Comparison of ENCODE assay signal across 23 cellular contexts in genomic region chr13:71797487-71797886, GRCh38.
DNase-seq lines count a peak whose midpoint lies in the region; ATAC-seq and TF ChIP-seq lines count a peak whose summit lies in the region.
"Had no signal": no experiment of that assay in that cellular context is flagged by ENCODE, and none has a peak within 500 bp of the region (broad histone marks: within the 10 kb centered on the region; RNA-seq: fewer than 3 reads in every experiment).

No MANE protein-coding gene starts in this region.

- intact Hi-C loops in activated CD4-positive, alpha-beta T cell treated with anti-CD3 and anti-CD28 coated beads, Interleukin-2, amount 10 ng/mL, durations not matched to agents 24 days and 14 days (cut with micrococcal nuclease), result no loop called here

- H3K9me3 Mint-ChIP-seq in activated CD4-positive, alpha-beta T cell treated with anti-CD3 and anti-CD28 coated beads, Interleukin-2, amount 10 ng/mL, durations not matched to agents 24 days and 14 days, result no peaks in the 10 kb centered on the region
- H3K9me3 Mint-ChIP-seq: activated CD8-positive, alpha-beta T cell treated with anti-CD3 and anti-CD28 coated beads for 36 hours; activated naive CD4-positive, alpha-beta T cell treated with anti-CD3 and anti-CD28 coated beads for 36 hours; naive thymus-derived CD8-positive, alpha-beta T cell had no signal

- no peaks in the 10 kb centered on the region for H3K4me1 Mint-ChIP-seq in activated CD4-positive, alpha-beta T cell treated with anti-CD3 and anti-CD28 coated beads, Interleukin-2, amount 10 ng/mL, durations not matched to agents 24 days and 14 days
- H3K4me1 Mint-ChIP-seq: naive thymus-derived CD8-positive, alpha-beta T cell had no signal

- no peaks in the 10 kb centered on the region for H3K36me3 Mint-ChIP-seq in activated CD4-positive, alpha-beta T cell treated with anti-CD3 and anti-CD28 coated beads, Interleukin-2, amount 10 ng/mL, durations not matched to agents 24 days and 14 days (ENCODE audit: low read depth)
- H3K36me3 Mint-ChIP-seq: naive thymus-derived CD8-positive, alpha-beta T cell had no signal

- H3K27ac Mint-ChIP-seq in activated CD4-positive, alpha-beta T cell treated with anti-CD3 and anti-CD28 coated beads, Interleukin-2, amount 10 ng/mL, durations not matched to agents 24 days and 14 days, result no peak overlapping the region
- H3K27ac Mint-ChIP-seq: activated CD8-positive, alpha-beta T cell treated with anti-CD3 and anti-CD28 coated beads for 36 hours; activated naive CD4-positive, alpha-beta T cell treated with anti-CD3 and anti-CD28 coated beads for 36 hours; naive thymus-derived CD8-positive, alpha-beta T cell had no signal

- peak overlapping the region; percentile 27 for H3K27ac ChIP-seq in caudate nucleus (ENCODE audit: low read depth, low read length)
- H3K27ac ChIP-seq: A549, parathyroid adenoma, sigmoid colon, uterus had no signal

- DNase-seq in SIG-M5 treated with dmso at 0.1 percent for 504 hours (lab: John Stamatoyannopoulos, UW; ENCODE audit: unreplicated experiment) (peak; percentile 23), SIG-M5 (lab: John Stamatoyannopoulos, UW) (no peak), NCI-H446 (lab: John Stamatoyannopoulos, UW) (peak; percentile 34 to 75), caudate nucleus (lab: John Stamatoyannopoulos, UW) (peak in 4 of 61 donors; percentile 1 to 37 (median 12)), AG08395 (ENCODE audit: low spot score) (no peak)
- no peak for DNase-seq in activated CD4-positive, alpha-beta T cell treated with anti-CD3 and anti-CD28 coated beads, Interleukin-2, amount 10 ng/mL, durations not matched to agents 24 days and 14 days
- DNase-seq: activated CD4-positive, CD25-positive, alpha-beta regulatory T cell; activated CD8-positive, alpha-beta T cell treated with anti-CD3 and anti-CD28 coated beads for 36 hours; activated naive CD4-positive, alpha-beta T cell treated with anti-CD3 and anti-CD28 coated beads for 36 hours; aorta; C1 segment of cervical spinal cord; naive thymus-derived CD8-positive, alpha-beta T cell; NCI-H2081; sigmoid colon; substantia nigra; T-helper 9 cell; uterus had no signal

- no peaks in the 10 kb centered on the region for H3K27me3 Mint-ChIP-seq in activated CD4-positive, alpha-beta T cell treated with anti-CD3 and anti-CD28 coated beads, Interleukin-2, amount 10 ng/mL, durations not matched to agents 24 days and 14 days
- H3K27me3 Mint-ChIP-seq: activated CD8-positive, alpha-beta T cell treated with anti-CD3 and anti-CD28 coated beads for 36 hours; naive thymus-derived CD8-positive, alpha-beta T cell had no signal

- H3K4me3 Mint-ChIP-seq in activated CD4-positive, alpha-beta T cell treated with anti-CD3 and anti-CD28 coated beads, Interleukin-2, amount 10 ng/mL, durations not matched to agents 24 days and 14 days, result no peak overlapping the region
- H3K4me3 Mint-ChIP-seq: activated CD8-positive, alpha-beta T cell treated with anti-CD3 and anti-CD28 coated beads for 36 hours; activated naive CD4-positive, alpha-beta T cell treated with anti-CD3 and anti-CD28 coated beads for 36 hours; naive thymus-derived CD8-positive, alpha-beta T cell had no signal

- ATAC-seq in HG02840 (IDR thresholded peaks at IDR 0.05; ENCODE audit: low FRiP score, unreplicated experiment) (no peak), GM18505 (IDR thresholded peaks at IDR 0.05; ENCODE audit: unreplicated experiment) (no peak)
- ATAC-seq: A549; activated CD8-positive, alpha-beta T cell treated with anti-CD3 and anti-CD28 coated beads for 36 hours; left lobe of liver; naive thymus-derived CD8-positive, alpha-beta T cell; SK-N-SH treated with all-trans-retinoic acid at 6 μM for 48 hours had no signal

- TF ChIP-seq POLR2A in GM18505 (IDR thresholded peaks at IDR 0.05; ENCODE audit: borderline replicate concordance, extremely low read depth, insufficient read depth, insufficient read length), result no peak

Comparison
In these comparisons a context has a peak if more than half of its experiments do, and no peak if none do; other contexts are left out.
1. DNase-seq: peak in SIG-M5 treated with dmso at 0.1 percent for 504 hours (single experiment) and NCI-H446 (2 of 2); none in SIG-M5 (single experiment), AG08395 (single experiment) and activated CD4-positive, alpha-beta T cell treated with anti-CD3 and anti-CD28 coated beads, Interleukin-2, amount 10 ng/mL, durations not matched to agents 24 days and 14 days (single experiment).